ENCODE assay signal across 2 cellular contexts in genomic region chr12:114405449-114406271, GRCh38.
TF ChIP-seq lines count a peak whose summit lies in the region.

TSS of gene TBX5 (minus strand) at chr12:114406144. CDS start at chr12:114403898, 2,246 bp downstream.

TF ChIP-seq in IMR-90, 13 proteins besides CTCF, POLR2A, EP300 and RAD21:
- 0 out of 2 replicates have a peak, but pooled peaks have one; percentile 33 for TF ChIP-seq CHD1 (IDR thresholded peaks at IDR 0.05; ENCODE audit: low read depth, low read length)
- no peak for TF ChIP-seq USF2 (IDR thresholded peaks at IDR 0.05; ENCODE audit: low read depth, low read length)

TF ChIP-seq in H1, 55 proteins besides CTCF, POLR2A, EP300 and RAD21:
- TF ChIP-seq TCF12 (IDR thresholded peaks at IDR 0.05; ENCODE audit: low read depth, low read length), result 0 out of 2 replicates have a peak, but pooled peaks have one; percentile 4
- TF ChIP-seq KDM4A (IDR thresholded peaks at IDR 0.05; ENCODE audit: low read depth, low read length, severe bottlenecking), result peak; percentile 13
- no peak for TF ChIP-seq FOSL1 (IDR thresholded peaks at IDR 0.05; ENCODE audit: insufficient read depth, low read depth, low read length)
- TF ChIP-seq RNF2 (IDR thresholded peaks at IDR 0.05; ENCODE audit: borderline replicate concordance, low read depth, low read length, missing control alignments, poor library complexity, severe bottlenecking), result peak; percentile 80
- peak; percentile 99 for TF ChIP-seq SUZ12 (IDR thresholded peaks at IDR 0.05; ENCODE audit: low read length)
- TF ChIP-seq SP1 (IDR thresholded peaks at IDR 0.05; ENCODE audit: low read depth, low read length), result no peak
- peak; percentile 100 for TF ChIP-seq EZH2 (IDR thresholded peaks at IDR 0.05; ENCODE audit: low read depth, low read length, severe bottlenecking)
- TF ChIP-seq TBP (IDR thresholded peaks at IDR 0.05; ENCODE audit: low read depth, low read length), result no peak
- TF ChIP-seq SAP30 (IDR thresholded peaks at IDR 0.05; ENCODE audit: insufficient read depth, insufficient replicate concordance, low read length), result no peak
- TF ChIP-seq CBX8 (IDR thresholded peaks at IDR 0.05; ENCODE audit: borderline replicate concordance, low read depth, low read length), result 0 out of 2 replicates have a peak, but pooled peaks have one; percentile 60
- TF ChIP-seq CTBP2 (IDR thresholded peaks at IDR 0.05; ENCODE audit: borderline replicate concordance, insufficient read depth, insufficient read length, low read length), result peak; percentile 23
